9 cellular contexts compared by ENCODE assay signal in genomic region chr18:28189400-28190239, GRCh38. TPM values are rescaled to one million over a fixed set of nuclear protein-coding genes. Genes with fewer than 3 reads are reported as not detected.
DNase-seq lines count a peak whose midpoint lies in the region; ATAC-seq and TF ChIP-seq lines count a peak whose summit lies in the region.
"Had no signal": no experiment of that assay in that cellular context is flagged by ENCODE, and none has a peak within 500 bp of the region (broad histone marks: within the 10 kb centered on the region; RNA-seq: fewer than 3 reads in every experiment).

No MANE protein-coding gene starts in this region.

- DNase-seq in cardiac muscle cell (ENCODE audit: low read depth in 1 of 2, low spot score in 1 of 2) (peak; percentile 29 to 88), right atrium auricular region (ENCODE audit: low spot score) (no peak), RPMI8226 (peak; percentile 43), fibroblast of villous mesenchyme (ENCODE audit: low read depth) (peak; percentile 83), NCI-H774 (lab: John Stamatoyannopoulos, UW) (no peak)
- DNase-seq in stimulated activated CD8-positive, alpha-beta memory T cell treated with anti-CD3 and anti-CD28 coated beads, Interleukin-4, amount 100 ng/mL, for 48 hours: peak; percentile 43

- TF ChIP-seq CTCF in cardiac muscle cell (IDR thresholded peaks at IDR 0.05; ENCODE audit: low read depth, low read length): peak; percentile 82
- peak in 1 of 2 donors; percentile 58 for TF ChIP-seq CTCF in right atrium auricular region (IDR thresholded peaks at IDR 0.05)
- TF ChIP-seq CTCF in fibroblast of villous mesenchyme (IDR thresholded peaks at IDR 0.05; ENCODE audit: insufficient read depth, low read depth, low read length): peak; percentile 79

- H3K36me3 ChIP-seq in cardiac muscle cell (no peaks in the 10 kb centered on the region), right atrium auricular region (no peaks in the 10 kb centered on the region)
- H3K36me3 ChIP-seq: HAP-1 had no signal

- H3K27ac ChIP-seq in cardiac muscle cell (no peak overlapping the region), right atrium auricular region (no peak overlapping the region)

- H3K4me3 ChIP-seq in cardiac muscle cell (no peak overlapping the region), right atrium auricular region (no peak overlapping the region), fibroblast of villous mesenchyme (ENCODE audit: low read depth, low read length) (no peak overlapping the region)
- H3K4me3 ChIP-seq: HAP-1 had no signal

- ATAC-seq in HG02852 (IDR thresholded peaks at IDR 0.05; ENCODE audit: unreplicated experiment) (peak; percentile 89), GM19023 (IDR thresholded peaks at IDR 0.05; ENCODE audit: unreplicated experiment) (no peak)

- no peaks in the 10 kb centered on the region for H3K9me3 ChIP-seq in cardiac muscle cell (ENCODE audit: low read depth)
- H3K9me3 ChIP-seq in right atrium auricular region: peaks cover 0 to 10% of the 10 kb centered on the region in 2 donors
- H3K9me3 ChIP-seq: HAP-1 had no signal

- H3K27me3 ChIP-seq in cardiac muscle cell (no peaks in the 10 kb centered on the region), right atrium auricular region (no peaks in the 10 kb centered on the region)

- no peaks in the 10 kb centered on the region for H3K4me1 ChIP-seq in cardiac muscle cell (ENCODE audit: low read depth)
- no peaks in the 10 kb centered on the region for H3K4me1 ChIP-seq in right atrium auricular region
- H3K4me1 ChIP-seq: HAP-1 had no signal

RNA-seq across cellular contexts. Expression of gene CDH2, which starts 12.7 kb away (rescaled TPM):
- total RNA-seq in cardiac muscle cell (205 and 267 TPM in 2 replicates), right atrium auricular region (100 to 1,000 TPM; 205 to 269 TPM), fibroblast of villous mesenchyme (74.7 and 89.2 TPM in 2 replicates)
- polyA plus RNA-seq in cardiac muscle cell: 324 and 381 TPM in 2 replicates

Comparison
In these comparisons a context has a peak if more than half of its experiments do, and no peak if none do; other contexts are left out.
1. DNase-seq: peak in cardiac muscle cell (2 of 2), RPMI8226 (single experiment), fibroblast of villous mesenchyme (single experiment) and stimulated activated CD8-positive, alpha-beta memory T cell treated with anti-CD3 and anti-CD28 coated beads, Interleukin-4, amount 100 ng/mL, for 48 hours (single experiment); none in right atrium auricular region (single experiment) and NCI-H774 (single experiment).